14 cellular contexts compared by ENCODE assay signal in genomic region chr20:25274891-25275812, GRCh38. TPM values are rescaled to one million over a fixed set of nuclear protein-coding genes. Genes with fewer than 3 reads are reported as not detected.
DNase-seq lines count a peak whose midpoint lies in the region; ATAC-seq and TF ChIP-seq lines count a peak whose summit lies in the region.
"Had no signal": no experiment of that assay in that cellular context is flagged by ENCODE, and none has a peak within 500 bp of the region (broad histone marks: within the 10 kb centered on the region; RNA-seq: fewer than 3 reads in every experiment).

No MANE protein-coding gene starts in this region.

- H3K27me3 ChIP-seq in body of pancreas: no peaks in the 10 kb centered on the region
- H3K27me3 ChIP-seq in layer of hippocampus (ENCODE audit: control insufficient read depth, insufficient read depth, low read length): no peaks in the 10 kb centered on the region
- H3K27me3 ChIP-seq in CD8-positive, alpha-beta T cell (ENCODE audit: insufficient read depth, low read length): no peaks in the 10 kb centered on the region
- no peaks in the 10 kb centered on the region for H3K27me3 ChIP-seq in effector memory CD4-positive, alpha-beta T cell (replicated peaks; ENCODE audit: control insufficient read depth, insufficient read depth, low read length, poor library complexity, severe bottlenecking)
- H3K27me3 ChIP-seq: hepatocyte had no signal

- H3K4me1 Mint-ChIP-seq in activated CD4-positive, alpha-beta T cell treated with anti-CD3 and anti-CD28 coated beads for 36 hours: no peaks in the 10 kb centered on the region
- H3K4me1 Mint-ChIP-seq in CD8-positive, alpha-beta T cell (ENCODE audit: low read depth): no peaks in the 10 kb centered on the region

- H3K4me1 ChIP-seq in body of pancreas: peaks cover 4% of the 10 kb centered on the region
- no peaks in the 10 kb centered on the region for H3K4me1 ChIP-seq in CD8-positive, alpha-beta T cell (ENCODE audit: insufficient read depth, low read length)
- H3K4me1 ChIP-seq in effector memory CD4-positive, alpha-beta T cell (ENCODE audit: control insufficient read depth, insufficient read depth, low read length, poor library complexity, severe bottlenecking): no peaks in the 10 kb centered on the region

- CTCF ChIA-PET in activated CD4-positive, alpha-beta T cell treated with anti-CD3 and anti-CD28 coated beads for 36 hours (lab: Charles Lee): no interaction called here
- CTCF ChIA-PET in CD8-positive, alpha-beta T cell (lab: Charles Lee): no interaction called here

- H3K27ac Mint-ChIP-seq in activated CD4-positive, alpha-beta T cell treated with anti-CD3 and anti-CD28 coated beads for 36 hours: no peak overlapping the region
- no peak overlapping the region for H3K27ac Mint-ChIP-seq in CD8-positive, alpha-beta T cell

- TF ChIP-seq CTCF in body of pancreas (IDR thresholded peaks at IDR 0.05): no peak
- TF ChIP-seq CTCF in CD8-positive, alpha-beta T cell (IDR thresholded peaks at IDR 0.05): no peak

- ATAC-seq in activated CD4-positive, alpha-beta T cell treated with anti-CD3 and anti-CD28 coated beads for 36 hours: no peak
- ATAC-seq in body of pancreas (no peak), sciatic nerve (no peak), GM21576 (IDR thresholded peaks at IDR 0.05; ENCODE audit: unreplicated experiment) (no peak)
- no peak for ATAC-seq in CD8-positive, alpha-beta T cell

- no peak for TF ChIP-seq POLR2A in body of pancreas (IDR thresholded peaks at IDR 0.05)

- H3K9me3 ChIP-seq in body of pancreas: no peaks in the 10 kb centered on the region
- H3K9me3 ChIP-seq in CD8-positive, alpha-beta T cell (ENCODE audit: low read length): no peaks in the 10 kb centered on the region
- H3K9me3 ChIP-seq in effector memory CD4-positive, alpha-beta T cell (ENCODE audit: control insufficient read depth, low read length): no peaks in the 10 kb centered on the region
- H3K9me3 ChIP-seq: thoracic aorta had no signal

- no peaks in the 10 kb centered on the region for H3K27me3 Mint-ChIP-seq in activated CD4-positive, alpha-beta T cell treated with anti-CD3 and anti-CD28 coated beads for 36 hours
- H3K27me3 Mint-ChIP-seq in CD8-positive, alpha-beta T cell (ENCODE audit: low read depth): no peaks in the 10 kb centered on the region

- no peak overlapping the region for H3K4me3 ChIP-seq in body of pancreas
- no peak overlapping the region for H3K4me3 ChIP-seq in CD8-positive, alpha-beta T cell (ENCODE audit: low read depth, low read length)
- no peak overlapping the region for H3K4me3 ChIP-seq in effector memory CD4-positive, alpha-beta T cell (ENCODE audit: insufficient read depth, low read depth, low read length, poor library complexity, severe bottlenecking)
- H3K4me3 ChIP-seq: hepatocyte, thoracic aorta had no signal

- peaks cover 24% of the 10 kb centered on the region for H3K36me3 Mint-ChIP-seq in activated CD4-positive, alpha-beta T cell treated with anti-CD3 and anti-CD28 coated beads for 36 hours (ENCODE audit: low read depth)
- peaks cover 84% of the 10 kb centered on the region for H3K36me3 Mint-ChIP-seq in CD8-positive, alpha-beta T cell

- peaks cover 0 to 26% of the 10 kb centered on the region in 2 donors for H3K36me3 ChIP-seq in body of pancreas (replicated peaks in 1 of 2; ENCODE audit: insufficient read depth in 1 of 2, low read depth in 2 of 2)
- H3K36me3 ChIP-seq in CD8-positive, alpha-beta T cell (ENCODE audit: insufficient read depth, low read length): peaks cover 66% of the 10 kb centered on the region
- peaks cover 48% of the 10 kb centered on the region for H3K36me3 ChIP-seq in effector memory CD4-positive, alpha-beta T cell (ENCODE audit: control insufficient read depth, insufficient read depth, low read length)

- H3K9me3 Mint-ChIP-seq in activated CD4-positive, alpha-beta T cell treated with anti-CD3 and anti-CD28 coated beads for 36 hours (ENCODE audit: low read depth): no peaks in the 10 kb centered on the region
- H3K9me3 Mint-ChIP-seq in CD8-positive, alpha-beta T cell: no peaks in the 10 kb centered on the region

- H3K4me3 Mint-ChIP-seq in activated CD4-positive, alpha-beta T cell treated with anti-CD3 and anti-CD28 coated beads for 36 hours: no peak overlapping the region
- no peak overlapping the region for H3K4me3 Mint-ChIP-seq in CD8-positive, alpha-beta T cell

- intact Hi-C loops in activated CD4-positive, alpha-beta T cell treated with anti-CD3 and anti-CD28 coated beads for 36 hours (cut with DNase I, micrococcal nuclease): loop anchor here in 1 of 2 experiments (5.0 kb wide), 1 partner anchor 58 kb away; no protein-coding TSS in a partner anchor
- intact Hi-C loops in body of pancreas (cut with DNase I): no loop called here
- intact Hi-C loops in sciatic nerve (cut with DNase I): no loop called here
- intact Hi-C loops in CD8-positive, alpha-beta T cell (cut with DNase I, micrococcal nuclease): no loop called here

- 92 to 93% methylated on average over 29 of the region's 32 CpGs for WGBS in body of pancreas, 2 donors

- POLR2A ChIA-PET in activated CD4-positive, alpha-beta T cell treated with anti-CD3 and anti-CD28 coated beads for 36 hours (lab: Charles Lee): no interaction called here
- POLR2A ChIA-PET in CD8-positive, alpha-beta T cell (lab: Charles Lee): interaction anchor here (0.6 kb wide), 1 partner anchor 339 kb away, joined by 3 read pairs; no protein-coding TSS in a partner anchor

- peak; percentile 3 for DNase-seq in activated CD4-positive, alpha-beta T cell treated with anti-CD3 and anti-CD28 coated beads for 36 hours
- DNase-seq in activated CD4-positive, alpha-beta T cell treated with anti-CD3 and anti-CD28 coated beads for 4 hours: no peak
- DNase-seq in body of pancreas: peak in 3 of 4 donors; percentile 1 to 12 (median 10)
- peak; percentile 37 for DNase-seq in sciatic nerve (ENCODE audit: low spot score)
- DNase-seq in CD8-positive, alpha-beta T cell: no peak
- no peak for DNase-seq in effector memory CD4-positive, alpha-beta T cell
- DNase-seq: IMR-90, NCI-H146, NCI-H524 treated with DMSO at 0.1 percent for 48 hours had no signal

- H3K27ac ChIP-seq in body of pancreas: no peak overlapping the region
- peak overlapping the region; percentile 46 for H3K27ac ChIP-seq in layer of hippocampus (ENCODE audit: low read depth, low read length)
- H3K27ac ChIP-seq in CD8-positive, alpha-beta T cell (ENCODE audit: low read depth, low read length): no peak overlapping the region
- H3K27ac ChIP-seq in effector memory CD4-positive, alpha-beta T cell (ENCODE audit: insufficient read depth, low read length, poor library complexity, severe bottlenecking): no peak overlapping the region
- H3K27ac ChIP-seq: 22Rv1, hepatocyte, thoracic aorta had no signal

RNA-seq across cellular contexts. Expression of gene PYGB, which starts 27.3 kb away (rescaled TPM):
- total RNA-seq in activated CD4-positive, alpha-beta T cell treated with anti-CD3 and anti-CD28 coated beads for 36 hours: 10 to 100 TPM; 18.0 to 21.1 TPM
- total RNA-seq in body of pancreas (10 to 100 TPM; 34.8 to 42.8 TPM), sciatic nerve (37.9 TPM)
- total RNA-seq in CD8-positive, alpha-beta T cell: 10 to 100 TPM; 35.2 to 39.2 TPM

Comparison
In these comparisons a context has a peak if more than half of its experiments do, and no peak if none do; other contexts are left out.
1. DNase-seq: peak in activated CD4-positive, alpha-beta T cell treated with anti-CD3 and anti-CD28 coated beads for 36 hours (single experiment), body of pancreas (3 of 4) and sciatic nerve (single experiment); none in activated CD4-positive, alpha-beta T cell treated with anti-CD3 and anti-CD28 coated beads for 4 hours (0 of 2), CD8-positive, alpha-beta T cell (0 of 7) and effector memory CD4-positive, alpha-beta T cell (0 of 3).